8 cellular contexts compared by ENCODE assay signal in the genomic region with DNA sequence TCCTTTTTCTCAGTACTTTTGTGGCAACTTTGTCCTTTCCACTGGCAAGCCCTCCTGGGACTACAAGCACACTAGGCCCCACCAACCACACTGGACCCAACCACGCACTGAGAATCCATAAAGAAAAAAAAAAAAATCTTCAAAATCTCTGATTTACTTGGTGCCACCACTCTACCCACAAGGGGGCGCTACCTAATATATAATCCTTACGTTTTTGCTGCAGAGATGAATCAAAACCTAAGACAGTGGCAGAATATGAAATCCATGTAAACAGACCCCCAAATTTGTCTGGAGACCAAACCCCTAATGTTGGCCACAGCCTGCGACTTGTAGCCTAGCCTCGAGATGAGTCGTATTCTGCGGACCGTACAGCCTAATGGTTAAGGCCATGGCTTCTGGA.
A peak's percentile ranks its signal among the peaks of the same experiment; 100 is the strongest.
DNase-seq lines count a peak whose midpoint lies in the region; ATAC-seq and TF ChIP-seq lines count a peak whose summit lies in the region.

No MANE protein-coding gene starts in this region.

- H3K9ac ChIP-seq in SU-DHL-6 (ENCODE audit: low read length), result no peak overlapping the region

- ATAC-seq in GM19328 (IDR thresholded peaks at IDR 0.05; ENCODE audit: unreplicated experiment), result no peak
- ATAC-seq in GM18519 (IDR thresholded peaks at IDR 0.05; ENCODE audit: low FRiP score, unreplicated experiment), result no peak

- no peaks in the 10 kb centered on the region for H3K79me2 ChIP-seq in SU-DHL-6 (ENCODE audit: insufficient read depth, low read length)

- DNase-seq in COR-L47 (lab: John Stamatoyannopoulos, UW), result peak; percentile 2
- DNase-seq in HEK293T (ENCODE audit: extremely low spot score), result peak; percentile 56
- DNase-seq in inferior parietal cortex (ENCODE audit: extremely low spot score), result peak; percentile 4
- no peak for DNase-seq in NCI-H146 treated with DMSO at 0.1 percent for 48 hours (lab: John Stamatoyannopoulos, UW; ENCODE audit: unreplicated experiment)
- DNase-seq in right atrium auricular region (ENCODE audit: low spot score), result no peak

- H3K9me2 ChIP-seq in SU-DHL-6 (replicated peaks; ENCODE audit: insufficient read depth, low read length), result no peaks in the 10 kb centered on the region

- peak; percentile 27 for TF ChIP-seq CTCF in SU-DHL-6 (IDR thresholded peaks at IDR 0.05; ENCODE audit: insufficient read depth, low read length, poor library complexity, severe bottlenecking)
- peak in 1 of 2 donors; percentile 59 for TF ChIP-seq CTCF in right atrium auricular region (IDR thresholded peaks at IDR 0.05)

- H3K27me3 ChIP-seq in SU-DHL-6 (ENCODE audit: low read length), result no peaks in the 10 kb centered on the region
- no peaks in the 10 kb centered on the region for H3K27me3 ChIP-seq in right atrium auricular region

- no peak overlapping the region for H2AFZ ChIP-seq in SU-DHL-6 (ENCODE audit: low read depth, low read length, severe bottlenecking)

- POLR2A ChIA-PET in HEK293T (lab: Yijun Ruan, JAX), result no interaction called here

- no peaks in the 10 kb centered on the region for H4K20me1 ChIP-seq in SU-DHL-6 (ENCODE audit: low read depth, low read length)

- CTCF ChIA-PET in HEK293T (lab: Yijun Ruan, JAX), result interaction anchor here (0.7 to 1.3 kb wide), 9 partner anchors 25 to 680 kb away, joined by 3 to 4 read pairs (median 4); no protein-coding TSS in a partner anchor

- H3K4me2 ChIP-seq in SU-DHL-6 (ENCODE audit: low read depth, low read length, poor library complexity, severe bottlenecking), result no peak overlapping the region

- no peaks in the 10 kb centered on the region for H3K4me1 ChIP-seq in right atrium auricular region

- no peaks in the 10 kb centered on the region for H3F3A ChIP-seq in SU-DHL-6 (ENCODE audit: insufficient read depth)

- H3K27ac ChIP-seq in SU-DHL-6 (ENCODE audit: low read depth, low read length) (no peak overlapping the region), right atrium auricular region (no peak overlapping the region)

- H3K36me3 ChIP-seq in SU-DHL-6 (ENCODE audit: low read length), result no peaks in the 10 kb centered on the region
- H3K36me3 ChIP-seq in right atrium auricular region, result no peaks in the 10 kb centered on the region

- H3K4me3 ChIP-seq in SU-DHL-6 (ENCODE audit: insufficient read depth, low read length, poor library complexity, severe bottlenecking), result no peak overlapping the region
- H3K4me3 ChIP-seq in right atrium auricular region, result no peak overlapping the region

- H3K9me3 ChIP-seq in SU-DHL-6 (ENCODE audit: insufficient read depth, low read length) (no peaks in the 10 kb centered on the region), right atrium auricular region (no peaks in the 10 kb centered on the region)

TF ChIP-seq in HEK293T, 16 proteins besides CTCF, POLR2A, EP300 and RAD21:
- TF ChIP-seq HDGF (IDR thresholded peaks at IDR 0.05; ENCODE audit: borderline replicate concordance) (no peak), ZNF384 (IDR thresholded peaks at IDR 0.05) (peak; percentile 92)
TF ChIP-seq in HEK293T: peak in this region for 1.

Comparison
In these comparisons a context has a peak if more than half of its experiments do, and no peak if none do; other contexts are left out.
1. DNase-seq: peak in COR-L47 (single experiment), HEK293T (single experiment) and inferior parietal cortex (single experiment); none in NCI-H146 treated with DMSO at 0.1 percent for 48 hours (single experiment) and right atrium auricular region (single experiment).